8 cellular contexts compared by ENCODE assay signal in genomic region chr1:160837558-160838205, GRCh38. TPM values are rescaled to one million over a fixed set of nuclear protein-coding genes. Genes with fewer than 3 reads are reported as not detected.
A peak's percentile ranks its signal among the peaks of the same experiment; 100 is the strongest.
DNase-seq lines count a peak whose midpoint lies in the region; ATAC-seq and TF ChIP-seq lines count a peak whose summit lies in the region.

No MANE protein-coding gene starts in this region.

- DNase-seq in CD8-positive, alpha-beta T cell, result peak; percentile 70 to 92 (median 82)
- DNase-seq in WTC11 (ENCODE audit: low spot score) (no peak), spleen (peak; percentile 95), prostate gland (ENCODE audit: low spot score) (no peak), LoVo (ENCODE audit: low spot score) (no peak)
- peak; percentile 65 to 86 for DNase-seq in central memory CD8-positive, alpha-beta T cell (ENCODE audit: low spot score in 2 of 2)

- H3K36me3 Mint-ChIP-seq in CD8-positive, alpha-beta T cell, result peaks cover 20% of the 10 kb centered on the region
- no peaks in the 10 kb centered on the region for H3K36me3 Mint-ChIP-seq in WTC11
- peaks cover 37% of the 10 kb centered on the region for H3K36me3 Mint-ChIP-seq in central memory CD8-positive, alpha-beta T cell (ENCODE audit: insufficient read depth)

- no peaks in the 10 kb centered on the region for H3K36me3 ChIP-seq in CD8-positive, alpha-beta T cell (ENCODE audit: insufficient read depth, low read length)
- H3K36me3 ChIP-seq in spleen, result peaks cover 0 to 16% (median 0%) of the 10 kb centered on the region in 6 donors
- no peaks in the 10 kb centered on the region for H3K36me3 ChIP-seq in prostate gland

- peak overlapping the region; percentile 84 for H3K4me3 Mint-ChIP-seq in CD8-positive, alpha-beta T cell
- H3K4me3 Mint-ChIP-seq in WTC11, result no peak overlapping the region
- H3K4me3 Mint-ChIP-seq in central memory CD8-positive, alpha-beta T cell, result peak overlapping the region; percentile 65

- WGBS in spleen, 5 donors, result 8 to 19% (median 10%) methylated on average over 8 to 9 of the region's 9 CpGs
- 78% methylated on average over 9 of the region's 9 CpGs for WGBS in prostate gland

- CTCF ChIA-PET in CD8-positive, alpha-beta T cell (lab: Charles Lee), result interaction anchor here (0.6 to 12.4 kb wide), 27 partner anchors 11 to 259 kb away, joined by 3 to 224 read pairs (median 4); partner anchors contain the start of genes CD244, ITLN1, ITLN2 and LY9
- CTCF ChIA-PET in WTC11 (lab: Charles Lee), result interaction anchor here (1.0 to 6.3 kb wide), 12 partner anchors 14 to 260 kb away, joined by 4 to 78 read pairs (median 8); partner anchors contain the start of genes ITLN1 and ITLN2

- POLR2A ChIA-PET in CD8-positive, alpha-beta T cell (lab: Charles Lee), result interaction anchor here (0.6 to 4.1 kb wide), 24 partner anchors 13 to 350 kb away, joined by 3 to 17 read pairs (median 4); partner anchors contain the start of genes ITLN1, ITLN2 and LY9
- POLR2A ChIA-PET in WTC11 (lab: Charles Lee), result no interaction called here

- H3K27ac Mint-ChIP-seq in CD8-positive, alpha-beta T cell, result peak overlapping the region; percentile 96
- H3K27ac Mint-ChIP-seq in WTC11, result no peak overlapping the region
- peak overlapping the region; percentile 90 for H3K27ac Mint-ChIP-seq in central memory CD8-positive, alpha-beta T cell (ENCODE audit: low read depth)

- no peaks in the 10 kb centered on the region for H3K9me3 ChIP-seq in CD8-positive, alpha-beta T cell (ENCODE audit: low read length)
- H3K9me3 ChIP-seq in spleen (no peaks in the 10 kb centered on the region), prostate gland (no peaks in the 10 kb centered on the region)

- peak overlapping the region; percentile 54 for H3K27ac ChIP-seq in CD8-positive, alpha-beta T cell (ENCODE audit: low read depth, low read length)
- H3K27ac ChIP-seq in spleen, result peak overlapping the region; percentile 38 to 89 (median 77)
- H3K27ac ChIP-seq in prostate gland, result no peak overlapping the region

- intact Hi-C loops in CD8-positive, alpha-beta T cell (cut with DNase I, micrococcal nuclease), result loop anchor here (1.0 to 5.0 kb wide), 7 partner anchors 17 to 260 kb away; partner anchors contain the start of genes KLHDC9 (in 2 of the 2), CD244 (in 1 of the 2) and LY9 (in 1 of the 2)
- intact Hi-C loops in spleen (cut with DNase I; ENCODE audit: low total_unique reads), result no loop called here
- intact Hi-C loops in prostate gland (cut with DNase I), result loop anchor here (5.0 kb wide), 1 partner anchor 115 kb away; the partner anchor contains the start of gene ITLN2

- H3K4me1 Mint-ChIP-seq in CD8-positive, alpha-beta T cell (ENCODE audit: low read depth), result peaks cover 84% of the 10 kb centered on the region
- H3K4me1 Mint-ChIP-seq in WTC11, result peaks cover 21% of the 10 kb centered on the region
- H3K4me1 Mint-ChIP-seq in central memory CD8-positive, alpha-beta T cell, result peaks cover 79% of the 10 kb centered on the region

- ATAC-seq in CD8-positive, alpha-beta T cell, result peak; percentile 91
- peak; percentile 63 for ATAC-seq in GM19372 (IDR thresholded peaks at IDR 0.05; ENCODE audit: low read depth, unreplicated experiment)
- ATAC-seq in HG03442 (IDR thresholded peaks at IDR 0.05; ENCODE audit: unreplicated experiment), result peak; percentile 75
- ATAC-seq in WTC11, result peak; percentile 46; the same call in 1 of the 2 replicates
- peak; percentile 99 for ATAC-seq in central memory CD8-positive, alpha-beta T cell (replicated peaks; ENCODE audit: extremely low read depth, poor library complexity, severe bottlenecking)

- no peaks in the 10 kb centered on the region for H3K27me3 Mint-ChIP-seq in CD8-positive, alpha-beta T cell (ENCODE audit: low read depth)
- H3K27me3 Mint-ChIP-seq in WTC11 (ENCODE audit: low read depth), result no peaks in the 10 kb centered on the region; the same call in 1 of the 2 replicates
- H3K27me3 Mint-ChIP-seq in central memory CD8-positive, alpha-beta T cell, result no peaks in the 10 kb centered on the region

- TF ChIP-seq CTCF in CD8-positive, alpha-beta T cell (IDR thresholded peaks at IDR 0.05), result peak; percentile 27
- TF ChIP-seq CTCF in WTC11 (IDR thresholded peaks at IDR 0.05) (no peak), spleen (IDR thresholded peaks at IDR 0.05 in 8 of 11, conservative IDR thresholded peaks at IDR 0.05 in 3 of 11) (peak in 10 of 11 experiments; percentile 42 to 80 (median 61)), prostate gland (IDR thresholded peaks at IDR 0.05) (no peak)

- no peaks in the 10 kb centered on the region for H3K27me3 ChIP-seq in CD8-positive, alpha-beta T cell (ENCODE audit: insufficient read depth, low read length)
- H3K27me3 ChIP-seq in spleen (replicated peaks in 1 of 7), result no peaks in the 10 kb centered on the region
- H3K27me3 ChIP-seq in prostate gland (replicated peaks; ENCODE audit: insufficient read depth), result no peaks in the 10 kb centered on the region

- TF ChIP-seq POLR2A in spleen (IDR thresholded peaks at IDR 0.05) (no peak), prostate gland (IDR thresholded peaks at IDR 0.05) (no peak)

- H3K9me3 Mint-ChIP-seq in CD8-positive, alpha-beta T cell, result no peaks in the 10 kb centered on the region
- no peaks in the 10 kb centered on the region for H3K9me3 Mint-ChIP-seq in WTC11
- no peaks in the 10 kb centered on the region for H3K9me3 Mint-ChIP-seq in central memory CD8-positive, alpha-beta T cell

- peak overlapping the region; percentile 34 for H3K4me3 ChIP-seq in CD8-positive, alpha-beta T cell (ENCODE audit: low read depth, low read length)
- H3K4me3 ChIP-seq in spleen, result peak overlapping the region in 1 of 8 donors; percentile 14
- no peak overlapping the region for H3K4me3 ChIP-seq in prostate gland

- peaks cover 85% of the 10 kb centered on the region for H3K4me1 ChIP-seq in CD8-positive, alpha-beta T cell (ENCODE audit: insufficient read depth, low read length)
- H3K4me1 ChIP-seq in spleen (peaks cover 24 to 64% (median 35%) of the 10 kb centered on the region in 6 donors), prostate gland (replicated peaks) (no peaks in the 10 kb centered on the region)

TF ChIP-seq in WTC11, 78 proteins besides CTCF, POLR2A, EP300 and RAD21 (continues in another document):
- TF ChIP-seq NFATC4 (CRISPR knock-in tag; IDR thresholded peaks at IDR 0.05) (no peak), CREM (CRISPR knock-in tag; IDR thresholded peaks at IDR 0.05) (no peak), ERG (CRISPR knock-in tag; IDR thresholded peaks at IDR 0.05) (no peak), ESRRA (CRISPR knock-in tag; IDR thresholded peaks at IDR 0.05; ENCODE audit: borderline replicate concordance) (no peak), FOXP1 (CRISPR knock-in tag; IDR thresholded peaks at IDR 0.05; ENCODE audit: borderline replicate concordance) (no peak), NFE2L1 (CRISPR knock-in tag; IDR thresholded peaks at IDR 0.05) (no peak), ZNF416 (CRISPR knock-in tag; IDR thresholded peaks at IDR 0.05) (no peak), ZMAT4 (CRISPR knock-in tag; IDR thresholded peaks at IDR 0.05) (no peak), ZNF121 (CRISPR knock-in tag; IDR thresholded peaks at IDR 0.05) (no peak), EMX1 (CRISPR knock-in tag; IDR thresholded peaks at IDR 0.05) (no peak), PRRX2 (CRISPR knock-in tag; IDR thresholded peaks at IDR 0.05) (no peak), ZNF512 (CRISPR knock-in tag; IDR thresholded peaks at IDR 0.05; ENCODE audit: borderline replicate concordance) (no peak), NR2C2 (CRISPR knock-in tag; IDR thresholded peaks at IDR 0.05) (no peak)

RNA-seq across cellular contexts. Expression of gene CD244, which starts 25.0 kb away (rescaled TPM):
- total RNA-seq in CD8-positive, alpha-beta T cell, result 1 to 10 TPM; 2.1 to 2.6 TPM
- not detected in 3 replicates for total RNA-seq in WTC11 (2021)
- total RNA-seq in spleen, result 10 to 100 TPM; 13.0 to 25.7 (median 18.2) TPM
- 1 to 10 TPM; 2.1 to 4.3 (median 4.0) TPM for polyA plus RNA-seq in spleen
- 1 to 10 TPM in 1 of 2 donors, under 1 TPM in 1; 0.55 to 1.1 TPM for total RNA-seq in prostate gland

RNA-seq across cellular contexts. Expression of gene LY9, which starts 41.7 kb away (rescaled TPM):
- total RNA-seq in CD8-positive, alpha-beta T cell, result 100 to 1,000 TPM; 103 to 104 TPM
- total RNA-seq in WTC11 (2021) (0.18 TPM in 1 of 3 replicates, not detected in the others), spleen (100 to 1,000 TPM in 1 of 7 donors, 10 to 100 TPM in 6; 32.3 to 151 (median 37.2) TPM), prostate gland (1 to 10 TPM in 1 of 2 donors, under 1 TPM in 1; 0.46 to 1.7 TPM)
- polyA plus RNA-seq in spleen, result 10 to 100 TPM; 30.7 to 40.1 (median 38.4) TPM

RNA-seq across cellular contexts. Expression of gene ITLN1, which starts 47.3 kb away (rescaled TPM):
- total RNA-seq in CD8-positive, alpha-beta T cell, result not detected
- total RNA-seq in WTC11 (2021), result not detected in 3 replicates
- total RNA-seq in spleen, result 1 to 10 TPM in 6 of 7 donors, under 1 TPM in 1; 0.52 to 2.5 (median 1.7) TPM
- polyA plus RNA-seq in spleen, result 1 to 10 TPM in 2 of 3 donors, under 1 TPM in 1; 0.87 to 3.6 (median 1.6) TPM
- total RNA-seq in prostate gland, result 1 to 10 TPM in 1 of 2 donors, under 1 TPM in 1; 0.96 to 7.0 TPM

Comparison
In these comparisons a context has a peak if more than half of its experiments do, and no peak if none do; other contexts are left out.
1. ATAC-seq: peak in every context shown above with its lines; median percentile 99 in central memory CD8-positive, alpha-beta T cell; 91 in CD8-positive, alpha-beta T cell; 75 in HG03442; 63 in GM19372; 46 in WTC11.
2. DNase-seq: peak in CD8-positive, alpha-beta T cell (7 of 7), central memory CD8-positive, alpha-beta T cell (2 of 2) and spleen (single experiment); none in WTC11 (single experiment), prostate gland (single experiment) and LoVo (single experiment).
3. H3K27ac ChIP-seq: peak in CD8-positive, alpha-beta T cell (single experiment) and spleen (8 of 8); none in prostate gland (0 of 2).
4. CTCF ChIP-seq: peak in CD8-positive, alpha-beta T cell (single experiment) and spleen (10 of 11); none in WTC11 (single experiment) and prostate gland (0 of 4).
5. RNA of gene LY9, which starts 41.7 kb away (total RNA-seq): 103 to 104 TPM in CD8-positive, alpha-beta T cell and 32.3 to 151 TPM in spleen; 0.46 to 1.7 TPM in prostate gland and 0.18 TPM in WTC11; every median in the first group is over 10 times any median in the second.